In the genomic region with DNA sequence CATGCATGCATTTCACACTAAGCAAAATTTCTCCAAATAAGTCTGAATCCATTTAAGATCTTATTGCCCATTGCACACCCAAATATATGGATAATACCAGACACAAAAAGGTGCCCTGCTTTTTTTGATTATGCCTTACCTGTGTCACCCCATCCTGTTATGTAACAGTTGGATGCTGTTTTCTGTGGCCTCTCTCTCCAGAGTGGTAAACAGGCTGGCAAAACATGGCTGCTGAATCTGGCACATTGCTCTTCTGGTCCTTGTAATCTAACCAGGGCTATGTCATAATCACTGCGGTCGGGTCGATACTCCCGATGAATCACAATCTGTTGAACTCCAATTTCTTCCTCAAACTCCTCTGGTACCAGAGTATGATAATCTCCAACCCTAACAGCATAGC, we compare ENCODE assay signal across 8 cellular contexts.
A peak's percentile ranks its signal among the peaks of the same experiment; 100 is the strongest.
DNase-seq lines count a peak whose midpoint lies in the region; ATAC-seq and TF ChIP-seq lines count a peak whose summit lies in the region.

No MANE protein-coding gene starts in this region.

- no peak overlapping the region for H4K91ac ChIP-seq in mesenchymal stem cell (ENCODE audit: low read length)

- H4K8ac ChIP-seq in mesenchymal stem cell (ENCODE audit: low read length): no peak overlapping the region

- 72% methylated on average over 4 of the region's 4 CpGs for WGBS in mesenchymal stem cell

- no peaks in the 10 kb centered on the region for H3K79me1 ChIP-seq in mesenchymal stem cell (replicated peaks; ENCODE audit: low read length, poor library complexity, severe bottlenecking)

- H3K36me3 Mint-ChIP-seq in WTC11: peaks cover 28% of the 10 kb centered on the region

- H2BK12ac ChIP-seq in mesenchymal stem cell (ENCODE audit: low read length in 2 of 2): no peak overlapping the region

- no peak overlapping the region for H3K4me3 Mint-ChIP-seq in WTC11

- no peak overlapping the region for H3K4ac ChIP-seq in mesenchymal stem cell (ENCODE audit: low read depth in 1 of 2, low read length in 2 of 2)

- H3K23ac ChIP-seq in mesenchymal stem cell (ENCODE audit: low read length in 2 of 2): no peak overlapping the region

- POLR2A ChIA-PET in WTC11 (lab: Charles Lee): no interaction called here

- H3K9me3 Mint-ChIP-seq in WTC11: no peaks in the 10 kb centered on the region

- TF ChIP-seq CTCF in WTC11 (IDR thresholded peaks at IDR 0.05): no peak

- H3K27me3 ChIP-seq in mesenchymal stem cell (ENCODE audit: control insufficient read depth in 1 of 2, insufficient read depth in 1 of 2, low read length in 2 of 2): no peaks in the 10 kb centered on the region

- H3K4me1 Mint-ChIP-seq in WTC11: peaks cover 25% of the 10 kb centered on the region

- no peak overlapping the region for H2BK5ac ChIP-seq in mesenchymal stem cell (ENCODE audit: low read depth, low read length, poor library complexity, severe bottlenecking)

- DNase-seq in DMS53 (lab: John Stamatoyannopoulos, UW) (peak; percentile 29), DMS53 treated with DMSO at 0.1 percent for 48 hours (lab: John Stamatoyannopoulos, UW; ENCODE audit: unreplicated experiment) (no peak), LoVo (ENCODE audit: low spot score) (peak; percentile 22), WTC11 (ENCODE audit: low spot score) (no peak), mesenchymal stem cell (no peak), NCI-H187 (lab: John Stamatoyannopoulos, UW) (no peak), 8988T (no peak)

- no peak overlapping the region for H2BK15ac ChIP-seq in mesenchymal stem cell (ENCODE audit: low read depth, poor library complexity, severe bottlenecking)

- H3K14ac ChIP-seq in mesenchymal stem cell (ENCODE audit: low read length in 2 of 2): no peak overlapping the region

- H2AK5ac ChIP-seq in mesenchymal stem cell (ENCODE audit: low read length, severe bottlenecking): no peak overlapping the region

- no peak overlapping the region for H2AFZ ChIP-seq in mesenchymal stem cell (ENCODE audit: low read depth, low read length)

- no peak overlapping the region for H2BK120ac ChIP-seq in mesenchymal stem cell (ENCODE audit: low read depth, low read length)

- peak; percentile 0; the same call in 1 of the 2 replicates for ATAC-seq in WTC11
- no peak for ATAC-seq in activated CD4-positive, CD25-positive, alpha-beta regulatory T cell treated with anti-CD3 and anti-CD28 coated beads, Interleukin-2, amount 50 U/mL, for 24 hours

- peak overlapping the region; percentile 15; the same call in 1 of the 2 replicates for H3K27ac Mint-ChIP-seq in WTC11

- H3K4me2 ChIP-seq in mesenchymal stem cell (ENCODE audit: low read length, poor library complexity, severe bottlenecking): no peak overlapping the region

- H3K27me3 Mint-ChIP-seq in WTC11 (ENCODE audit: low read depth): no peaks in the 10 kb centered on the region; the same call in 1 of the 2 replicates

- no peak overlapping the region for H3K27ac ChIP-seq in mesenchymal stem cell (ENCODE audit: low read length, poor library complexity, severe bottlenecking)

- peaks cover 0 to 28% of the 10 kb centered on the region in 2 experiments for H3K36me3 ChIP-seq in mesenchymal stem cell (ENCODE audit: control insufficient read depth in 1 of 2, insufficient read depth in 2 of 2, low read depth in 1 of 2, low read length in 2 of 2)

- H3K4me3 ChIP-seq in mesenchymal stem cell (ENCODE audit: insufficient read depth in 1 of 2, low read depth in 1 of 2, low read length in 2 of 2): no peak overlapping the region

- H3K9ac ChIP-seq in mesenchymal stem cell (ENCODE audit: low read length): peak overlapping the region; percentile 98

- no peak overlapping the region for H3K18ac ChIP-seq in mesenchymal stem cell (ENCODE audit: low read depth in 1 of 2, low read length in 2 of 2)

- H3K4me1 ChIP-seq in mesenchymal stem cell (ENCODE audit: control insufficient read depth, insufficient read depth, low read depth, low read length): no peaks in the 10 kb centered on the region

- no peaks in the 10 kb centered on the region for H3K9me3 ChIP-seq in mesenchymal stem cell (ENCODE audit: control insufficient read depth, low read length)

- CTCF ChIA-PET in WTC11 (lab: Charles Lee): interaction anchor here (2.3 kb wide), 1 partner anchor 70 kb away, joined by 16 read pairs; the partner anchor contains the start of gene PRSS12

TF ChIP-seq in WTC11, 78 proteins besides CTCF, POLR2A, EP300 and RAD21:
- TF ChIP-seq EMX1 (CRISPR knock-in tag; IDR thresholded peaks at IDR 0.05) (no peak), HMGA2 (CRISPR knock-in tag; IDR thresholded peaks at IDR 0.05) (no peak), MXD4 (CRISPR knock-in tag; IDR thresholded peaks at IDR 0.05; ENCODE audit: borderline replicate concordance) (no peak), ESRRA (CRISPR knock-in tag; IDR thresholded peaks at IDR 0.05; ENCODE audit: borderline replicate concordance) (no peak), ZNF396 (CRISPR knock-in tag; IDR thresholded peaks at IDR 0.05; ENCODE audit: borderline replicate concordance) (no peak), GABPB1 (CRISPR knock-in tag; IDR thresholded peaks at IDR 0.05) (no peak)
- TF ChIP-seq, protein P1, sequence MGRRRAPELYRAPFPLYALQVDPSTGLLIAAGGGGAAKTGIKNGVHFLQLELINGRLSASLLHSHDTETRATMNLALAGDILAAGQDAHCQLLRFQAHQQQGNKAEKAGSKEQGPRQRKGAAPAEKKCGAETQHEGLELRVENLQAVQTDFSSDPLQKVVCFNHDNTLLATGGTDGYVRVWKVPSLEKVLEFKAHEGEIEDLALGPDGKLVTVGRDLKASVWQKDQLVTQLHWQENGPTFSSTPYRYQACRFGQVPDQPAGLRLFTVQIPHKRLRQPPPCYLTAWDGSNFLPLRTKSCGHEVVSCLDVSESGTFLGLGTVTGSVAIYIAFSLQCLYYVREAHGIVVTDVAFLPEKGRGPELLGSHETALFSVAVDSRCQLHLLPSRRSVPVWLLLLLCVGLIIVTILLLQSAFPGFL (CRISPR knock-in tag; IDR thresholded peaks at IDR 0.05; ENCODE audit: borderline replicate concordance): no peak
- TF ChIP-seq, protein P2, sequence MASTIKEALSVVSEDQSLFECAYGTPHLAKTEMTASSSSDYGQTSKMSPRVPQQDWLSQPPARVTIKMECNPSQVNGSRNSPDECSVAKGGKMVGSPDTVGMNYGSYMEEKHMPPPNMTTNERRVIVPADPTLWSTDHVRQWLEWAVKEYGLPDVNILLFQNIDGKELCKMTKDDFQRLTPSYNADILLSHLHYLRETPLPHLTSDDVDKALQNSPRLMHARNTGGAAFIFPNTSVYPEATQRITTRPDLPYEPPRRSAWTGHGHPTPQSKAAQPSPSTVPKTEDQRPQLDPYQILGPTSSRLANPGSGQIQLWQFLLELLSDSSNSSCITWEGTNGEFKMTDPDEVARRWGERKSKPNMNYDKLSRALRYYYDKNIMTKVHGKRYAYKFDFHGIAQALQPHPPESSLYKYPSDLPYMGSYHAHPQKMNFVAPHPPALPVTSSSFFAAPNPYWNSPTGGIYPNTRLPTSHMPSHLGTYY (CRISPR knock-in tag; IDR thresholded peaks at IDR 0.05): no peak; the same call in 1 of the 2 replicates

Comparison
In these comparisons a context has a peak if more than half of its experiments do, and no peak if none do; other contexts are left out.
1. DNase-seq: peak in DMS53 (single experiment) and LoVo (single experiment); none in DMS53 treated with DMSO at 0.1 percent for 48 hours (single experiment), WTC11 (single experiment), mesenchymal stem cell (single experiment), NCI-H187 (0 of 2) and 8988T (single experiment).